In the genomic region with DNA sequence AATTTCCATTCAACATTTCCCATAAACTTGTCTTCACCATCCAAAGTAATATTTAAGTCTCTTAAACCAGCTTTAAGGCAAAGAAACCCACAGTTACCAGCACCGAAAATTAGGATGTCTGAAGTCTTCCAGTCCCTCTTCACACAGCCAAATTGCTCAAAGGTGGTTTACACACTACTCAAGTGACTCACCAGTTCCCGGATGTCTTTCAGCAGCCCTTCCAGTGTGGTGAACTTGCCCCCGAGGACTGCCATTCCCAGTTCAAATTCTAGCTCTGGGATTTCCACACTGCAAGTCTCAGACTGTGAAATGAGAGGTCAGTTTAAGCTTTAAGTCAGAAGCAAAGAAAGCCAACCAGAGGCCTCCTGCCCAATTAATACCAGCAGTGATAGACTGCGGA, we compare ENCODE assay signal across 14 cellular contexts. TPM values are rescaled to one million over a fixed set of nuclear protein-coding genes. Genes with fewer than 3 reads are reported as not detected.
A peak's percentile ranks its signal among the peaks of the same experiment; 100 is the strongest.
DNase-seq lines count a peak whose midpoint lies in the region; ATAC-seq and TF ChIP-seq lines count a peak whose summit lies in the region.
"Had no signal": no experiment of that assay in that cellular context is flagged by ENCODE, and none has a peak within 500 bp of the region (broad histone marks: within the 10 kb centered on the region; RNA-seq: fewer than 3 reads in every experiment).

No MANE protein-coding gene starts in this region.

- H3K4me3 Mint-ChIP-seq in activated T-cell treated with anti-CD3 and anti-CD28 coated beads, Interleukin-2, amount 50 U/mL, for 24 hours = peak overlapping the region; percentile 35

- H3K4me1 Mint-ChIP-seq in activated T-cell treated with anti-CD3 and anti-CD28 coated beads, Interleukin-2, amount 50 U/mL, for 24 hours (ENCODE audit: low read depth) = peaks cover 87% of the 10 kb centered on the region

- H3K36me3 Mint-ChIP-seq in activated T-cell treated with anti-CD3 and anti-CD28 coated beads, Interleukin-2, amount 50 U/mL, for 24 hours (ENCODE audit: low read depth) = peaks cover 96% of the 10 kb centered on the region

- H3K36me3 ChIP-seq in Karpas-422 (ENCODE audit: insufficient read depth, low read length) = peaks cover 13% of the 10 kb centered on the region

- H3K9ac ChIP-seq in Karpas-422 (ENCODE audit: low read length) = no peak overlapping the region
- H3K9ac ChIP-seq: parathyroid adenoma had no signal

- in situ Hi-C loops in astrocyte of the spinal cord (cut with HindIII; ENCODE audit: low sequenced_read_pairs) = no loop called here

- no peaks in the 10 kb centered on the region for H3K9me3 Mint-ChIP-seq in activated T-cell treated with anti-CD3 and anti-CD28 coated beads, Interleukin-2, amount 50 U/mL, for 24 hours

- no peaks in the 10 kb centered on the region for H3K9me3 ChIP-seq in Karpas-422 (ENCODE audit: low read length)
- H3K9me3 ChIP-seq: esophagus squamous epithelium had no signal

- ATAC-seq in HG02970 (IDR thresholded peaks at IDR 0.05; ENCODE audit: low FRiP score, unreplicated experiment) = no peak

- peaks cover 9% of the 10 kb centered on the region for H3K4me1 ChIP-seq in Karpas-422 (ENCODE audit: low read length)
- H3K4me1 ChIP-seq: parathyroid adenoma had no signal

- TF ChIP-seq CTCF in astrocyte of the spinal cord (IDR thresholded peaks at IDR 0.05; ENCODE audit: low read depth, low read length) = no peak

- H3K4me2 ChIP-seq in Karpas-422 (ENCODE audit: low read depth, low read length, poor library complexity, severe bottlenecking) = no peak overlapping the region

- no peak for DNase-seq in activated T-cell treated with anti-CD3 and anti-CD28 coated beads, Interleukin-2, amount 50 U/mL, for 24 hours
- DNase-seq in activated T-cell treated with anti-CD3 and anti-CD28 coated beads, Interleukin-2, amount 50 U/mL, for 48 hours = no peak
- peak; percentile 32 for DNase-seq in Karpas-422
- DNase-seq in astrocyte of the spinal cord (ENCODE audit: low read depth, low spot score) = peak; percentile 19
- peak; percentile 47 for DNase-seq in stimulated activated CD8-positive, alpha-beta memory T cell treated with anti-CD3 and anti-CD28 coated beads, Interleukin-4, amount 100 ng/mL, for 48 hours
- no peak for DNase-seq in NCI-H2196 treated with DMSO at 0.1 percent for 48 hours (lab: John Stamatoyannopoulos, UW; ENCODE audit: unreplicated experiment)
- DNase-seq in midbrain (lab: John Stamatoyannopoulos, UW) = no peak
- DNase-seq: activated effector memory CD4-positive, alpha-beta T cell treated with Interleukin-2 at 50 U/mL for 16 hours; DMS53; esophagus squamous epithelium; GOT3 had no signal

- peak overlapping the region; percentile 92 for H3K27ac Mint-ChIP-seq in activated T-cell treated with anti-CD3 and anti-CD28 coated beads, Interleukin-2, amount 50 U/mL, for 24 hours

- peaks cover 4% of the 10 kb centered on the region; the same call in 1 of the 2 replicates for H4K20me1 ChIP-seq in Karpas-422 (ENCODE audit: insufficient read depth, low read depth, low read length)

- H3K27ac ChIP-seq in Karpas-422 (ENCODE audit: low read length) = no peak overlapping the region
- H3K27ac ChIP-seq: esophagus squamous epithelium, parathyroid adenoma had no signal

- H3K27me3 Mint-ChIP-seq in activated T-cell treated with anti-CD3 and anti-CD28 coated beads, Interleukin-2, amount 50 U/mL, for 24 hours = no peaks in the 10 kb centered on the region

- H3K79me2 ChIP-seq in Karpas-422 (ENCODE audit: low read length) = peaks cover 23% of the 10 kb centered on the region
- H3K79me2 ChIP-seq: parathyroid adenoma had no signal

- no peaks in the 10 kb centered on the region for H3K27me3 ChIP-seq in Karpas-422 (ENCODE audit: low read length)
- H3K27me3 ChIP-seq: esophagus squamous epithelium had no signal

- H3K9me2 ChIP-seq in Karpas-422 (replicated peaks; ENCODE audit: insufficient read depth, low read length) = no peaks in the 10 kb centered on the region

- H3K4me3 ChIP-seq in Karpas-422 (ENCODE audit: low read length) = no peak overlapping the region
- H3K4me3 ChIP-seq in astrocyte of the spinal cord (ENCODE audit: low read depth, low read length) = no peak overlapping the region
- H3K4me3 ChIP-seq: esophagus squamous epithelium had no signal

- no peak overlapping the region for H2AFZ ChIP-seq in Karpas-422 (ENCODE audit: low read length)
- H2AFZ ChIP-seq: parathyroid adenoma had no signal

RNA-seq across cellular contexts. Expression of a gene that starts 5.1 kb away (rescaled TPM):
- 29.8 and 44.7 TPM in 2 replicates for total RNA-seq in Karpas-422 (2014; rRNA removed; shearing (Covaris generic); ENCODE audit: low replicate concordance)

RNA-seq across cellular contexts. Expression of a gene that starts 9.0 kb away (rescaled TPM):
- not detected in 2 replicates for total RNA-seq in Karpas-422 (2014; rRNA removed; shearing (Covaris generic); ENCODE audit: low replicate concordance)
- total RNA-seq: esophagus squamous epithelium, urinary bladder had no signal

RNA-seq across cellular contexts. Expression of a gene that starts 9.9 kb away (rescaled TPM):
- 6.4 and 14.1 TPM in 2 replicates for total RNA-seq in Karpas-422 (2014; rRNA removed; shearing (Covaris generic); ENCODE audit: low replicate concordance)

RNA-seq across cellular contexts. Expression of a gene that starts 40.4 kb away (rescaled TPM):
- not detected in 2 replicates for total RNA-seq in Karpas-422 (2014; rRNA removed; shearing (Covaris generic); ENCODE audit: low replicate concordance)
- total RNA-seq: esophagus squamous epithelium, urinary bladder had no signal

RNA-seq across cellular contexts. Expression of a gene that starts 47.0 kb away (rescaled TPM):
- not detected in 2 replicates for total RNA-seq in Karpas-422 (2014; rRNA removed; shearing (Covaris generic); ENCODE audit: low replicate concordance)
- total RNA-seq: esophagus squamous epithelium, urinary bladder had no signal

Comparison
In these comparisons a context has a peak if more than half of its experiments do, and no peak if none do; other contexts are left out.
1. DNase-seq: peak in Karpas-422 (single experiment), astrocyte of the spinal cord (single experiment) and stimulated activated CD8-positive, alpha-beta memory T cell treated with anti-CD3 and anti-CD28 coated beads, Interleukin-4, amount 100 ng/mL, for 48 hours (single experiment); none in activated T-cell treated with anti-CD3 and anti-CD28 coated beads, Interleukin-2, amount 50 U/mL, for 24 hours (single experiment), activated T-cell treated with anti-CD3 and anti-CD28 coated beads, Interleukin-2, amount 50 U/mL, for 48 hours (0 of 2), NCI-H2196 treated with DMSO at 0.1 percent for 48 hours (single experiment) and midbrain (single experiment).